ENCODE assay signal across 1 cellular context in the genomic region with DNA sequence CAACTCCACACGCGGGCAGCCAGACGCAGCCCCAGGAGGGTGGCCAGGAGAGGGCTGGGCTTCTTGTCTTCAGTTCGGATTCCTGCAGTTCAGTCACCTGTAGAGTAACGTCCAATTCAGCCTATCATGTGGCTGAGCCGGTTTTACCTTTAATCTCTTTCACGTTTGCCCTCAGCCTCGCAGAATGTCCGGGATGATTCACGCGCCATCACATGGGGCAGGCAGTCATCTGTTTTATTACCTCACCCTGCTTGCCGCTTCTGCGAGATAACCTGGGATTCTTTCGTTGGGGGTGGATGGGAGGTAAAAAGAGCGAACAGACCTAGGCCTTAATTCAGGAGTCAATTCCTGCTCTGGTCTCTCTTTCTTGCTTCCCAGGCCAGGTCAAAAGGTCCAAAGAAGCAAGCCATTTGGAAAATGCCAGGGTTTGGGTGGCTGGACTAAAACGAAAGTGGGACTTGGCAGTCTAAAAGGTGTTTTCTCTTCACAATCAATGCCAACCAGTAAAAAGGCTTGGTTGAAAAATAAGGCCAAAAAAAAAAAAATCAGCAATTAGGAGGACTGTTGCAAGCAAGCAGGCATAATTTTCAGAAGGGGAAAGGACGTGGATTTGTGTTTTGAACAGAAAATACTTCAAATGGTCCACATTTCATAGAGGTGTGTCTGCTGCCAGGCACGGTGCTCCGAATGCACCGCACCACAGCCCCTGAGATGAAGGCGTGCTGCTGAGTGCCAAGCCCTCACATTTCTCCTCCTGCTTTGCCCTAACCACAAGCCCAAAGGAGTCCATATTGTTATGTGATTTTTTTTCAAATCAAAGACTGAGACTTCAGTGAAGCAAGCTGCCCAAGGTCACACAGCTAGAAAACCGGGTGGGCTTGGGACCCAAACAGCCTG.
TF ChIP-seq lines count a peak whose summit lies in the region.

No MANE protein-coding gene starts in this region.

TF ChIP-seq in HepG2, 621 proteins besides CTCF, POLR2A, EP300 and RAD21 (continued from another document and continues in another):
- TF ChIP-seq, protein P1, sequence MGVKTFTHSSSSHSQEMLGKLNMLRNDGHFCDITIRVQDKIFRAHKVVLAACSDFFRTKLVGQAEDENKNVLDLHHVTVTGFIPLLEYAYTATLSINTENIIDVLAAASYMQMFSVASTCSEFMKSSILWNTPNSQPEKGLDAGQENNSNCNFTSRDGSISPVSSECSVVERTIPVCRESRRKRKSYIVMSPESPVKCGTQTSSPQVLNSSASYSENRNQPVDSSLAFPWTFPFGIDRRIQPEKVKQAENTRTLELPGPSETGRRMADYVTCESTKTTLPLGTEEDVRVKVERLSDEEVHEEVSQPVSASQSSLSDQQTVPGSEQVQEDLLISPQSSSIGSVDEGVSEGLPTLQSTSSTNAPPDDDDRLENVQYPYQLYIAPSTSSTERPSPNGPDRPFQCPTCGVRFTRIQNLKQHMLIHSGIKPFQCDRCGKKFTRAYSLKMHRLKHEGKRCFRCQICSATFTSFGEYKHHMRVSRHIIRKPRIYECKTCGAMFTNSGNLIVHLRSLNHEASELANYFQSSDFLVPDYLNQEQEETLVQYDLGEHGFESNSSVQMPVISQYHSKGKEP (CRISPR knock-in tag; IDR thresholded peaks at IDR 0.05) = no peak
- TF ChIP-seq, protein P2, sequence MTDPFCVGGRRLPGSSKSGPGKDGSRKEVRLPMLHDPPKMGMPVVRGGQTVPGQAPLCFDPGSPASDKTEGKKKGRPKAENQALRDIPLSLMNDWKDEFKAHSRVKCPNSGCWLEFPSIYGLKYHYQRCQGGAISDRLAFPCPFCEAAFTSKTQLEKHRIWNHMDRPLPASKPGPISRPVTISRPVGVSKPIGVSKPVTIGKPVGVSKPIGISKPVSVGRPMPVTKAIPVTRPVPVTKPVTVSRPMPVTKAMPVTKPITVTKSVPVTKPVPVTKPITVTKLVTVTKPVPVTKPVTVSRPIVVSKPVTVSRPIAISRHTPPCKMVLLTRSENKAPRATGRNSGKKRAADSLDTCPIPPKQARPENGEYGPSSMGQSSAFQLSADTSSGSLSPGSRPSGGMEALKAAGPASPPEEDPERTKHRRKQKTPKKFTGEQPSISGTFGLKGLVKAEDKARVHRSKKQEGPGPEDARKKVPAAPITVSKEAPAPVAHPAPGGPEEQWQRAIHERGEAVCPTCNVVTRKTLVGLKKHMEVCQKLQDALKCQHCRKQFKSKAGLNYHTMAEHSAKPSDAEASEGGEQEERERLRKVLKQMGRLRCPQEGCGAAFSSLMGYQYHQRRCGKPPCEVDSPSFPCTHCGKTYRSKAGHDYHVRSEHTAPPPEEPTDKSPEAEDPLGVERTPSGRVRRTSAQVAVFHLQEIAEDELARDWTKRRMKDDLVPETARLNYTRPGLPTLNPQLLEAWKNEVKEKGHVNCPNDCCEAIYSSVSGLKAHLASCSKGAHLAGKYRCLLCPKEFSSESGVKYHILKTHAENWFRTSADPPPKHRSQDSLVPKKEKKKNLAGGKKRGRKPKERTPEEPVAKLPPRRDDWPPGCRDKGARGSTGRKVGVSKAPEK (CRISPR knock-in tag; IDR thresholded peaks at IDR 0.05; ENCODE audit: borderline replicate concordance) = no peak
- TF ChIP-seq, protein P3, sequence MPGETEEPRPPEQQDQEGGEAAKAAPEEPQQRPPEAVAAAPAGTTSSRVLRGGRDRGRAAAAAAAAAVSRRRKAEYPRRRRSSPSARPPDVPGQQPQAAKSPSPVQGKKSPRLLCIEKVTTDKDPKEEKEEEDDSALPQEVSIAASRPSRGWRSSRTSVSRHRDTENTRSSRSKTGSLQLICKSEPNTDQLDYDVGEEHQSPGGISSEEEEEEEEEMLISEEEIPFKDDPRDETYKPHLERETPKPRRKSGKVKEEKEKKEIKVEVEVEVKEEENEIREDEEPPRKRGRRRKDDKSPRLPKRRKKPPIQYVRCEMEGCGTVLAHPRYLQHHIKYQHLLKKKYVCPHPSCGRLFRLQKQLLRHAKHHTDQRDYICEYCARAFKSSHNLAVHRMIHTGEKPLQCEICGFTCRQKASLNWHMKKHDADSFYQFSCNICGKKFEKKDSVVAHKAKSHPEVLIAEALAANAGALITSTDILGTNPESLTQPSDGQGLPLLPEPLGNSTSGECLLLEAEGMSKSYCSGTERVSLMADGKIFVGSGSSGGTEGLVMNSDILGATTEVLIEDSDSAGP (CRISPR knock-in tag; IDR thresholded peaks at IDR 0.05; ENCODE audit: borderline replicate concordance) = 0 out of 2 replicates have a peak, but pooled peaks have one; percentile 25
- TF ChIP-seq PAX8 (CRISPR knock-in tag; IDR thresholded peaks at IDR 0.05; ENCODE audit: borderline replicate concordance) (no peak), ZNF670 (CRISPR knock-in tag; IDR thresholded peaks at IDR 0.05; ENCODE audit: borderline replicate concordance) (no peak), PHF5A (CRISPR knock-in tag; IDR thresholded peaks at IDR 0.05; ENCODE audit: low read depth, unreplicated experiment) (no peak), JUN (CRISPR knock-in tag; IDR thresholded peaks at IDR 0.05) (0 out of 2 replicates have a peak, but pooled peaks have one; percentile 41), GFI1 (CRISPR knock-in tag; IDR thresholded peaks at IDR 0.05; ENCODE audit: borderline replicate concordance) (0 out of 2 replicates have a peak, but pooled peaks have one; percentile 17), ZSCAN9 (CRISPR knock-in tag; IDR thresholded peaks at IDR 0.05; ENCODE audit: borderline replicate concordance) (no peak), STAG1 (CRISPR knock-in tag; IDR thresholded peaks at IDR 0.05) (peak; percentile 4; the same call in 1 of the 2 replicates), NFATC3 (CRISPR knock-in tag; IDR thresholded peaks at IDR 0.05) (0 out of 2 replicates have a peak, but pooled peaks have one; percentile 65), MYC (CRISPR knock-in tag; IDR thresholded peaks at IDR 0.05; ENCODE audit: borderline replicate concordance) (peak; percentile 39; the same call in 1 of the 2 replicates), SYNCRIP (IDR thresholded peaks at IDR 0.05; ENCODE audit: insufficient read depth, low read depth, low read length) (no peak), FOXC1 (CRISPR knock-in tag; IDR thresholded peaks at IDR 0.05; ENCODE audit: borderline replicate concordance) (no peak), ZNF317 (CRISPR knock-in tag; IDR thresholded peaks at IDR 0.05) (no peak), PAF1 (CRISPR knock-in tag; IDR thresholded peaks at IDR 0.05) (no peak), MEIS2 (CRISPR knock-in tag; IDR thresholded peaks at IDR 0.05) (no peak)
- TF ChIP-seq, protein P4, sequence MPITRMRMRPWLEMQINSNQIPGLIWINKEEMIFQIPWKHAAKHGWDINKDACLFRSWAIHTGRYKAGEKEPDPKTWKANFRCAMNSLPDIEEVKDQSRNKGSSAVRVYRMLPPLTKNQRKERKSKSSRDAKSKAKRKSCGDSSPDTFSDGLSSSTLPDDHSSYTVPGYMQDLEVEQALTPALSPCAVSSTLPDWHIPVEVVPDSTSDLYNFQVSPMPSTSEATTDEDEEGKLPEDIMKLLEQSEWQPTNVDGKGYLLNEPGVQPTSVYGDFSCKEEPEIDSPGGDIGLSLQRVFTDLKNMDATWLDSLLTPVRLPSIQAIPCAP (CRISPR knock-in tag; IDR thresholded peaks at IDR 0.05; ENCODE audit: low read depth) = no peak
- TF ChIP-seq, protein P5, sequence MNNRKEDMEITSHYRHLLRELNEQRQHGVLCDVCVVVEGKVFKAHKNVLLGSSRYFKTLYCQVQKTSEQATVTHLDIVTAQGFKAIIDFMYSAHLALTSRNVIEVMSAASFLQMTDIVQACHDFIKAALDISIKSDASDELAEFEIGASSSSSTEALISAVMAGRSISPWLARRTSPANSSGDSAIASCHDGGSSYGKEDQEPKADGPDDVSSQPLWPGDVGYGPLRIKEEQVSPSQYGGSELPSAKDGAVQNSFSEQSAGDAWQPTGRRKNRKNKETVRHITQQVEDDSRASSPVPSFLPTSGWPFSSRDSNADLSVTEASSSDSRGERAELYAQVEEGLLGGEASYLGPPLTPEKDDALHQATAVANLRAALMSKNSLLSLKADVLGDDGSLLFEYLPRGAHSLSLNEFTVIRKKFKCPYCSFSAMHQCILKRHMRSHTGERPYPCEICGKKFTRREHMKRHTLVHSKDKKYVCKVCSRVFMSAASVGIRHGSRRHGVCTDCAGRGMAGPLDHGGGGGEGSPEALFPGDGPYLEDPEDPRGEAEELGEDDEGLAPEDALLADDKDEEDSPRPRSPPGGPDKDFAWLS (CRISPR knock-in tag; IDR thresholded peaks at IDR 0.05; ENCODE audit: borderline replicate concordance) = no peak
- TF ChIP-seq, protein P6, sequence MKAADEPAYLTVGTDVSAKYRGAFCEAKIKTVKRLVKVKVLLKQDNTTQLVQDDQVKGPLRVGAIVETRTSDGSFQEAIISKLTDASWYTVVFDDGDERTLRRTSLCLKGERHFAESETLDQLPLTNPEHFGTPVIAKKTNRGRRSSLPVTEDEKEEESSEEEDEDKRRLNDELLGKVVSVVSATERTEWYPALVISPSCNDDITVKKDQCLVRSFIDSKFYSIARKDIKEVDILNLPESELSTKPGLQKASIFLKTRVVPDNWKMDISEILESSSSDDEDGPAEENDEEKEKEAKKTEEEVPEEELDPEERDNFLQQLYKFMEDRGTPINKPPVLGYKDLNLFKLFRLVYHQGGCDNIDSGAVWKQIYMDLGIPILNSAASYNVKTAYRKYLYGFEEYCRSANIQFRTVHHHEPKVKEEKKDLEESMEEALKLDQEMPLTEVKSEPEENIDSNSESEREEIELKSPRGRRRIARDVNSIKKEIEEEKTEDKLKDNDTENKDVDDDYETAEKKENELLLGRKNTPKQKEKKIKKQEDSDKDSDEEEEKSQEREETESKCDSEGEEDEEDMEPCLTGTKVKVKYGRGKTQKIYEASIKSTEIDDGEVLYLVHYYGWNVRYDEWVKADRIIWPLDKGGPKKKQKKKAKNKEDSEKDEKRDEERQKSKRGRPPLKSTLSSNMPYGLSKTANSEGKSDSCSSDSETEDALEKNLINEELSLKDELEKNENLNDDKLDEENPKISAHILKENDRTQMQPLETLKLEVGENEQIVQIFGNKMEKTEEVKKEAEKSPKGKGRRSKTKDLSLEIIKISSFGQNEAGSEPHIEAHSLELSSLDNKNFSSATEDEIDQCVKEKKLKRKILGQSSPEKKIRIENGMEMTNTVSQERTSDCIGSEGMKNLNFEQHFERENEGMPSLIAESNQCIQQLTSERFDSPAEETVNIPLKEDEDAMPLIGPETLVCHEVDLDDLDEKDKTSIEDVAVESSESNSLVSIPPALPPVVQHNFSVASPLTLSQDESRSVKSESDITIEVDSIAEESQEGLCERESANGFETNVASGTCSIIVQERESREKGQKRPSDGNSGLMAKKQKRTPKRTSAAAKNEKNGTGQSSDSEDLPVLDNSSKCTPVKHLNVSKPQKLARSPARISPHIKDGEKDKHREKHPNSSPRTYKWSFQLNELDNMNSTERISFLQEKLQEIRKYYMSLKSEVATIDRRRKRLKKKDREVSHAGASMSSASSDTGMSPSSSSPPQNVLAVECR (CRISPR knock-in tag; IDR thresholded peaks at IDR 0.05; ENCODE audit: borderline replicate concordance) = no peak
- TF ChIP-seq, protein P7, sequence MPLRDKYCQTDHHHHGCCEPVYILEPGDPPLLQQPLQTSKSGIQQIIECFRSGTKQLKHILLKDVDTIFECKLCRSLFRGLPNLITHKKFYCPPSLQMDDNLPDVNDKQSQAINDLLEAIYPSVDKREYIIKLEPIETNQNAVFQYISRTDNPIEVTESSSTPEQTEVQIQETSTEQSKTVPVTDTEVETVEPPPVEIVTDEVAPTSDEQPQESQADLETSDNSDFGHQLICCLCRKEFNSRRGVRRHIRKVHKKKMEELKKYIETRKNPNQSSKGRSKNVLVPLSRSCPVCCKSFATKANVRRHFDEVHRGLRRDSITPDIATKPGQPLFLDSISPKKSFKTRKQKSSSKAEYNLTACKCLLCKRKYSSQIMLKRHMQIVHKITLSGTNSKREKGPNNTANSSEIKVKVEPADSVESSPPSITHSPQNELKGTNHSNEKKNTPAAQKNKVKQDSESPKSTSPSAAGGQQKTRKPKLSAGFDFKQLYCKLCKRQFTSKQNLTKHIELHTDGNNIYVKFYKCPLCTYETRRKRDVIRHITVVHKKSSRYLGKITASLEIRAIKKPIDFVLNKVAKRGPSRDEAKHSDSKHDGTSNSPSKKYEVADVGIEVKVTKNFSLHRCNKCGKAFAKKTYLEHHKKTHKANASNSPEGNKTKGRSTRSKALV (CRISPR knock-in tag; IDR thresholded peaks at IDR 0.05) = peak; percentile 40; the same call in 1 of the 2 replicates
- TF ChIP-seq, protein P8, sequence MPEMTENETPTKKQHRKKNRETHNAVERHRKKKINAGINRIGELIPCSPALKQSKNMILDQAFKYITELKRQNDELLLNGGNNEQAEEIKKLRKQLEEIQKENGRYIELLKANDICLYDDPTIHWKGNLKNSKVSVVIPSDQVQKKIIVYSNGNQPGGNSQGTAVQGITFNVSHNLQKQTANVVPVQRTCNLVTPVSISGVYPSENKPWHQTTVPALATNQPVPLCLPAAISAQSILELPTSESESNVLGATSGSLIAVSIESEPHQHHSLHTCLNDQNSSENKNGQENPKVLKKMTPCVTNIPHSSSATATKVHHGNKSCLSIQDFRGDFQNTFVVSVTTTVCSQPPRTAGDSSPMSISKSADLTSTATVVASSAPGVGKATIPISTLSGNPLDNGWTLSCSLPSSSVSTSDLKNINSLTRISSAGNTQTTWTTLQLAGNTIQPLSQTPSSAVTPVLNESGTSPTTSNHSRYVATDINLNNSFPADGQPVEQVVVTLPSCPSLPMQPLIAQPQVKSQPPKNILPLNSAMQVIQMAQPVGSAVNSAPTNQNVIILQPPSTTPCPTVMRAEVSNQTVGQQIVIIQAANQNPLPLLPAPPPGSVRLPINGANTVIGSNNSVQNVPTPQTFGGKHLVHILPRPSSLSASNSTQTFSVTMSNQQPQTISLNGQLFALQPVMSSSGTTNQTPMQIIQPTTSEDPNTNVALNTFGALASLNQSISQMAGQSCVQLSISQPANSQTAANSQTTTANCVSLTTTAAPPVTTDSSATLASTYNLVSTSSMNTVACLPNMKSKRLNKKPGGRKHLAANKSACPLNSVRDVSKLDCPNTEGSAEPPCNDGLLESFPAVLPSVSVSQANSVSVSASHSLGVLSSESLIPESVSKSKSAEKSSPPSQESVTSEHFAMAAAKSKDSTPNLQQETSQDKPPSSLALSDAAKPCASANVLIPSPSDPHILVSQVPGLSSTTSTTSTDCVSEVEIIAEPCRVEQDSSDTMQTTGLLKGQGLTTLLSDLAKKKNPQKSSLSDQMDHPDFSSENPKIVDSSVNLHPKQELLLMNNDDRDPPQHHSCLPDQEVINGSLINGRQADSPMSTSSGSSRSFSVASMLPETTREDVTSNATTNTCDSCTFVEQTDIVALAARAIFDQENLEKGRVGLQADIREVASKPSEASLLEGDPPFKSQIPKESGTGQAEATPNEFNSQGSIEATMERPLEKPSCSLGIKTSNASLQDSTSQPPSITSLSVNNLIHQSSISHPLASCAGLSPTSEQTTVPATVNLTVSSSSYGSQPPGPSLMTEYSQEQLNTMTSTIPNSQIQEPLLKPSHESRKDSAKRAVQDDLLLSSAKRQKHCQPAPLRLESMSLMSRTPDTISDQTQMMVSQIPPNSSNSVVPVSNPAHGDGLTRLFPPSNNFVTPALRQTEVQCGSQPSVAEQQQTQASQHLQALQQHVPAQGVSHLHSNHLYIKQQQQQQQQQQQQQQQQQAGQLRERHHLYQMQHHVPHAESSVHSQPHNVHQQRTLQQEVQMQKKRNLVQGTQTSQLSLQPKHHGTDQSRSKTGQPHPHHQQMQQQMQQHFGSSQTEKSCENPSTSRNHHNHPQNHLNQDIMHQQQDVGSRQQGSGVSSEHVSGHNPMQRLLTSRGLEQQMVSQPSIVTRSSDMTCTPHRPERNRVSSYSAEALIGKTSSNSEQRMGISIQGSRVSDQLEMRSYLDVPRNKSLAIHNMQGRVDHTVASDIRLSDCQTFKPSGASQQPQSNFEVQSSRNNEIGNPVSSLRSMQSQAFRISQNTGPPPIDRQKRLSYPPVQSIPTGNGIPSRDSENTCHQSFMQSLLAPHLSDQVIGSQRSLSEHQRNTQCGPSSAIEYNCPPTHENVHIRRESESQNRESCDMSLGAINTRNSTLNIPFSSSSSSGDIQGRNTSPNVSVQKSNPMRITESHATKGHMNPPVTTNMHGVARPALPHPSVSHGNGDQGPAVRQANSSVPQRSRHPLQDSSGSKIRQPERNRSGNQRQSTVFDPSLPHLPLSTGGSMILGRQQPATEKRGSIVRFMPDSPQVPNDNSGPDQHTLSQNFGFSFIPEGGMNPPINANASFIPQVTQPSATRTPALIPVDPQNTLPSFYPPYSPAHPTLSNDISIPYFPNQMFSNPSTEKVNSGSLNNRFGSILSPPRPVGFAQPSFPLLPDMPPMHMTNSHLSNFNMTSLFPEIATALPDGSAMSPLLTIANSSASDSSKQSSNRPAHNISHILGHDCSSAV (CRISPR knock-in tag; IDR thresholded peaks at IDR 0.05; ENCODE audit: borderline replicate concordance) = no peak
